Comparison of ENCODE assay signal across 23 cellular contexts in genomic region chr6:70846207-70846835, GRCh38.
A peak's percentile ranks its signal among the peaks of the same experiment; 100 is the strongest.
DNase-seq lines count a peak whose midpoint lies in the region; TF ChIP-seq lines count a peak whose summit lies in the region.
"Had no signal": no experiment of that assay in that cellular context is flagged by ENCODE, and none has a peak within 500 bp of the region (broad histone marks: within the 10 kb centered on the region; RNA-seq: fewer than 3 reads in every experiment).

No MANE protein-coding gene starts in this region.

- H3K27ac ChIP-seq in ovary: no peak overlapping the region
- H3K27ac ChIP-seq: esophagus muscularis mucosa, KMS-11, pancreas, sigmoid colon, VCaP had no signal

- no peaks in the 10 kb centered on the region for H3K4me1 ChIP-seq in ovary (ENCODE audit: insufficient read depth)
- H3K4me1 ChIP-seq: pancreas, sigmoid colon had no signal

- TF ChIP-seq CTCF in ovary (IDR thresholded peaks at IDR 0.05): no peak

- no peaks in the 10 kb centered on the region for H3K9me3 ChIP-seq in ovary
- H3K9me3 ChIP-seq: esophagus muscularis mucosa, pancreas, sigmoid colon, SK-N-SH had no signal

- no peak for TF ChIP-seq EP300 in ovary (IDR thresholded peaks at IDR 0.05)

- DNase-seq in NCI-H1417 (lab: John Stamatoyannopoulos, UW): peak; percentile 2 to 60 (median 30)
- no peak for DNase-seq in NCI-H1417 treated with DMSO at 0.1 percent for 48 hours (lab: John Stamatoyannopoulos, UW)
- DNase-seq in NCI-H1105 treated with DMSO at 0.1 percent for 48 hours (lab: John Stamatoyannopoulos, UW): peak; percentile 41
- DNase-seq in SHP77 (lab: John Stamatoyannopoulos, UW): peak; percentile 11 to 17
- peak; percentile 19 for DNase-seq in left kidney (ENCODE audit: low read depth, low spot score)
- no peak for DNase-seq in SKM-1 (lab: John Stamatoyannopoulos, UW; ENCODE audit: unreplicated experiment)
- no peak for DNase-seq in ovary
- no peak for DNase-seq in anterior cingulate cortex (lab: John Stamatoyannopoulos, UW)
- DNase-seq: 8988T; activated CD4-positive, alpha-beta T cell treated with anti-CD3 and anti-CD28 coated beads, Interleukin-2, amount 50 U/mL, for 1 hour; activated naive CD8-positive, alpha-beta T cell treated with anti-CD3 and anti-CD28 coated beads for 36 hours; CD8-positive, alpha-beta T cell; DND-41; HFFc6; kidney glomerular epithelial cell; naive thymus-derived CD8-positive, alpha-beta T cell; NCI-H2171; pancreas; sigmoid colon; SK-N-SH had no signal

- WGBS in ovary, 3 donors: 96 to 98% (median 96%) methylated on average over 8 of the region's 8 CpGs

- no peaks in the 10 kb centered on the region for H3K36me3 ChIP-seq in ovary
- H3K36me3 ChIP-seq: esophagus muscularis mucosa, pancreas, sigmoid colon had no signal

- no peak for TF ChIP-seq POLR2A in ovary (IDR thresholded peaks at IDR 0.05)

- intact Hi-C loops in ovary (cut with DNase I): no loop called here

- H3K27me3 ChIP-seq in ovary: no peaks in the 10 kb centered on the region
- H3K27me3 ChIP-seq: esophagus muscularis mucosa, pancreas, sigmoid colon had no signal

- no peak overlapping the region for H3K4me3 ChIP-seq in ovary
- H3K4me3 ChIP-seq: esophagus muscularis mucosa, pancreas, sigmoid colon had no signal

Comparison
In these comparisons a context has a peak if more than half of its experiments do, and no peak if none do; other contexts are left out.
1. DNase-seq: peak in NCI-H1417 (3 of 3), NCI-H1105 treated with DMSO at 0.1 percent for 48 hours (single experiment), SHP77 (2 of 2) and left kidney (single experiment); none in NCI-H1417 treated with DMSO at 0.1 percent for 48 hours (single experiment), SKM-1 (single experiment), ovary (0 of 5) and anterior cingulate cortex (0 of 58).